11 cellular contexts compared by ENCODE assay signal in the genomic region with DNA sequence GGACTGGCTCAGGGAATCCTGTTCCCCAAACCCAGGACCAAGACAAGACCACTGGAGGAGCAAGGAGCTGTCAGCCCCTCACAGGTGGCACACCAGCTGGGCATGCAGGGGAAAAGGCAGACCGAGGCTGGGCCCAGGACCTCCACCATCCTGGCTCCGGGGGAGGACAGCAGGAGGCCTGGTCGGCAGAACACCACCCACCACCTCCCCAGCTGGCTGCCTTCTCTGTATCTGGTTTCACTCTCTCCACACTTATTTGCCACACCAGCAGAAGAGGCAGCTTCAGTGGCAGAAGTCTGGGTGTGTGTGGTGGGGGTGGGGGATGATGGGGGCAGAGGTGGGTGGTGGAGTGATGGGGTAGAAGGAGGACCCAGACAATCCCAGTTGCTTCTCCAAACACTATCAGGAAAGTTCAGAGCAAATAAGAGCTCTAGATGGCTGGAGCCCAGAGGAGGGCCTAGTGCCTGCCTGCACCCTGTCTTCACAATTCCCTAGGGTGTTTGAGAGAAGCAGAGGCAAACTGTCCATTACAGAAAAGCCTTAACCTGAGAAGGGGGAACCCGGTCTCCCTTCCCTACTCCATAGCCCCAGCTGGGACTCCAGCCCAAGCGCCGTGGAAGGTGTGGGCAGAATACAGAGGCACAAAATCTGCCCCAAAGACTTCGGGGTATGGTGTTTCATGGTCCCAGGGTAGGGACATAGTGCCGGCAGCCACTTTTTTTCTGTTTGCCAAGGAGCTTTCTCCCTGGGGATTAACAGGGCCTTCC. TPM values are rescaled to one million over a fixed set of nuclear protein-coding genes. Genes with fewer than 3 reads are reported as not detected.
A peak's percentile ranks its signal among the peaks of the same experiment; 100 is the strongest.
DNase-seq lines count a peak whose midpoint lies in the region; ATAC-seq and TF ChIP-seq lines count a peak whose summit lies in the region.
"Had no signal": no experiment of that assay in that cellular context is flagged by ENCODE, and none has a peak within 500 bp of the region (broad histone marks: within the 10 kb centered on the region; RNA-seq: fewer than 3 reads in every experiment).

No MANE protein-coding gene starts in this region.

- H3K14ac ChIP-seq in mesenchymal stem cell (ENCODE audit: low read length in 2 of 2): peak overlapping the region in 1 of 2 experiments; percentile 89

- H2BK12ac ChIP-seq in mesenchymal stem cell (ENCODE audit: low read length in 2 of 2): peak overlapping the region; percentile 57 to 85

- peak overlapping the region; percentile 67 for H4K91ac ChIP-seq in mesenchymal stem cell (ENCODE audit: low read length)

- H2BK120ac ChIP-seq in mesenchymal stem cell (ENCODE audit: low read depth, low read length): no peak overlapping the region

- TF ChIP-seq POLR2A in upper lobe of left lung (IDR thresholded peaks at IDR 0.05): no peak

- H3K4ac ChIP-seq in mesenchymal stem cell (ENCODE audit: low read depth in 1 of 2, low read length in 2 of 2): peak overlapping the region in 1 of 2 experiments; percentile 24

- H3K23ac ChIP-seq in mesenchymal stem cell (ENCODE audit: low read length in 2 of 2): peak overlapping the region in 1 of 2 experiments; percentile 16

- peak overlapping the region; percentile 32 for H4K8ac ChIP-seq in mesenchymal stem cell (ENCODE audit: low read length)

- no peak for TF ChIP-seq EP300 in upper lobe of left lung (IDR thresholded peaks at IDR 0.05)

- DNase-seq in NCI-H345 treated with DMSO at 0.1 percent for 48 hours (lab: John Stamatoyannopoulos, UW; ENCODE audit: unreplicated experiment): peak; percentile 59
- no peak for DNase-seq in NCI-H345 (lab: John Stamatoyannopoulos, UW)
- DNase-seq in mesenchymal stem cell: peak; percentile 32
- DNase-seq in upper lobe of left lung: no peak
- no peak for DNase-seq in CD1c-positive myeloid dendritic cell (ENCODE audit: extremely low spot score)
- DNase-seq in NCI-H128 (lab: John Stamatoyannopoulos, UW; ENCODE audit: unreplicated experiment): no peak
- DNase-seq: effector CD4-positive, alpha-beta T cell; islet precursor cell; NCI-H2227 treated with DMSO at 0.1 percent for 48 hours had no signal

- H3K9me3 ChIP-seq in mesenchymal stem cell (ENCODE audit: control insufficient read depth, low read length): no peaks in the 10 kb centered on the region
- H3K9me3 ChIP-seq in upper lobe of left lung: no peaks in the 10 kb centered on the region

- H3K36me3 ChIP-seq in mesenchymal stem cell (ENCODE audit: control insufficient read depth in 1 of 2, insufficient read depth in 2 of 2, low read depth in 1 of 2, low read length in 2 of 2) (no peaks in the 10 kb centered on the region), upper lobe of left lung (no peaks in the 10 kb centered on the region)

- ATAC-seq in SK-N-SH treated with all-trans-retinoic acid at 6 μM for 48 hours (peak; percentile 2), upper lobe of left lung (ENCODE audit: low FRiP score in 2 of 2) (no peak), GM21529 (IDR thresholded peaks at IDR 0.05; ENCODE audit: unreplicated experiment) (no peak)

- peak overlapping the region; percentile 90 for H3K9ac ChIP-seq in mesenchymal stem cell (ENCODE audit: low read length)

- no peak overlapping the region for H3K27ac ChIP-seq in mesenchymal stem cell (ENCODE audit: low read length, poor library complexity, severe bottlenecking)
- H3K27ac ChIP-seq in upper lobe of left lung: peak overlapping the region; percentile 61 to 85 (median 81)

- H3K18ac ChIP-seq in mesenchymal stem cell (ENCODE audit: low read depth in 1 of 2, low read length in 2 of 2): peak overlapping the region; percentile 52 to 75

- H3K79me1 ChIP-seq in mesenchymal stem cell (replicated peaks; ENCODE audit: low read length, poor library complexity, severe bottlenecking): no peaks in the 10 kb centered on the region

- H3K27me3 ChIP-seq in mesenchymal stem cell (ENCODE audit: control insufficient read depth in 1 of 2, insufficient read depth in 1 of 2, low read length in 2 of 2): peaks cover 0 to 7% of the 10 kb centered on the region in 2 experiments
- no peaks in the 10 kb centered on the region for H3K27me3 ChIP-seq in upper lobe of left lung

- H3K4me2 ChIP-seq in mesenchymal stem cell (ENCODE audit: low read length, poor library complexity, severe bottlenecking): no peak overlapping the region

- no peak overlapping the region for H2BK5ac ChIP-seq in mesenchymal stem cell (ENCODE audit: low read depth, low read length, poor library complexity, severe bottlenecking)

- no peak overlapping the region for H2AK5ac ChIP-seq in mesenchymal stem cell (ENCODE audit: low read length, severe bottlenecking)

- H2BK15ac ChIP-seq in mesenchymal stem cell (ENCODE audit: low read depth, poor library complexity, severe bottlenecking): peak overlapping the region; percentile 34

- TF ChIP-seq CTCF in upper lobe of left lung (IDR thresholded peaks at IDR 0.05): no peak

- WGBS in mesenchymal stem cell: 74% methylated on average over 8 of the region's 8 CpGs
- WGBS in upper lobe of left lung, 2 donors: 74 to 76% methylated on average over 5 to 7 of the region's 8 CpGs

- no peak overlapping the region for H2AFZ ChIP-seq in mesenchymal stem cell (ENCODE audit: low read depth, low read length)

- H3K4me3 ChIP-seq in mesenchymal stem cell (ENCODE audit: insufficient read depth in 1 of 2, low read depth in 1 of 2, low read length in 2 of 2) (peak overlapping the region in 1 of 2 experiments; percentile 26), upper lobe of left lung (no peak overlapping the region)

- H3K4me1 ChIP-seq in mesenchymal stem cell (ENCODE audit: control insufficient read depth, insufficient read depth, low read depth, low read length) (peaks cover 22% of the 10 kb centered on the region), upper lobe of left lung (peaks cover 25 to 39% (median 34%) of the 10 kb centered on the region in 4 donors)

TF ChIP-seq in SK-N-SH treated with all-trans-retinoic acid at 6 μM for 48 hours, 23 proteins besides CTCF, POLR2A, EP300 and RAD21:
- no peak for TF ChIP-seq ISL1 (CRISPR knock-in tag; IDR thresholded peaks at IDR 0.05)
- no peak for TF ChIP-seq TCF4 (CRISPR knock-in tag; IDR thresholded peaks at IDR 0.05; ENCODE audit: borderline replicate concordance)
- TF ChIP-seq CSDC2 (CRISPR knock-in tag; IDR thresholded peaks at IDR 0.05): no peak
- 0 out of 2 replicates have a peak, but pooled peaks have one; percentile 34 for TF ChIP-seq TSHZ2 (CRISPR knock-in tag; IDR thresholded peaks at IDR 0.05)

RNA-seq across cellular contexts. Expression of gene CDON, which starts 52.0 kb away (rescaled TPM):
- 1.3 TPM for polyA plus RNA-seq in mesenchymal stem cell (2013, experiment 1 of 2)
- 1.1 TPM for polyA plus RNA-seq in mesenchymal stem cell (2013, experiment 2 of 2)
- 10 to 100 TPM in 5 of 6 donors, 1 to 10 TPM in 1; 4.0 to 24.2 (median 13.5) TPM for total RNA-seq in upper lobe of left lung

Comparison
In these comparisons a context has a peak if more than half of its experiments do, and no peak if none do; other contexts are left out.
1. DNase-seq: peak in NCI-H345 treated with DMSO at 0.1 percent for 48 hours (single experiment) and mesenchymal stem cell (single experiment); none in NCI-H345 (single experiment), upper lobe of left lung (0 of 2), CD1c-positive myeloid dendritic cell (single experiment) and NCI-H128 (single experiment).